In genomic region chr17:48463531-48463930, GRCh38 we compare ENCODE assay signal across 15 cellular contexts. TPM values are rescaled to one million over a fixed set of nuclear protein-coding genes. Genes with fewer than 3 reads are reported as not detected.
DNase-seq lines count a peak whose midpoint lies in the region; ATAC-seq and TF ChIP-seq lines count a peak whose summit lies in the region.
"Had no signal": no experiment of that assay in that cellular context is flagged by ENCODE, and none has a peak within 500 bp of the region (broad histone marks: within the 10 kb centered on the region; RNA-seq: fewer than 3 reads in every experiment).

No MANE protein-coding gene starts in this region.

- no peak for ATAC-seq in T-cell (replicated peaks in 1 of 4)
- no peak for ATAC-seq in HG02763 (IDR thresholded peaks at IDR 0.05; ENCODE audit: unreplicated experiment)
- ATAC-seq: K562 had no signal

- no peaks in the 10 kb centered on the region for H3K79me2 ChIP-seq in OCI-LY7 (ENCODE audit: insufficient read depth, low read depth, low read length)

- DNase-seq in DMS79 treated with DMSO at 0.1 percent for 48 hours (lab: John Stamatoyannopoulos, UW) (peak; percentile 69), DMS79 (lab: John Stamatoyannopoulos, UW) (no peak), GM04503 (ENCODE audit: low read depth) (peak; percentile 49), OCI-LY7 (ENCODE audit: low spot score) (no peak), fibroblast of villous mesenchyme (ENCODE audit: low read depth) (peak; percentile 8), middle frontal gyrus (ENCODE audit: extremely low spot score, low spot score) (no peak), T-cell (no peak)
- DNase-seq: CD4-positive, alpha-beta memory T cell; GOT3; H9 had no signal

- no peak overlapping the region for H3K4me3 Mint-ChIP-seq in T-cell
- H3K4me3 Mint-ChIP-seq: CD4-positive, alpha-beta memory T cell; H9 had no signal

- intact Hi-C loops in OCI-LY7 (cut with micrococcal nuclease; ENCODE audit: unreplicated experiment) = no loop called here

- CTCF ChIA-PET in OCI-LY7 (lab: Charles Lee; ENCODE audit: unreplicated experiment) (no interaction called here), T-cell (lab: Charles Lee) (interaction anchor here in 1 of 2 donors (1.6 kb wide), 1 partner anchor 128 kb away, joined by 3 read pairs; no protein-coding TSS in a partner anchor)

- no TSS peak for BruUV-seq in OCI-LY7 (replicated peaks; lab: Mats Ljungman, UMichigan)

- H2AFZ ChIP-seq in OCI-LY7 (ENCODE audit: low read length) = peak overlapping the region; percentile 83; the same call in 1 of the 2 replicates

- H3K9me3 Mint-ChIP-seq in T-cell = no peaks in the 10 kb centered on the region
- H3K9me3 Mint-ChIP-seq: CD4-positive, alpha-beta memory T cell; H9 had no signal

- H3K4me1 Mint-ChIP-seq in T-cell = peaks cover 2 to 8% (median 4%) of the 10 kb centered on the region in 3 donors

- H3K9me3 ChIP-seq in OCI-LY7 (ENCODE audit: low read length) = no peaks in the 10 kb centered on the region
- H3K9me3 ChIP-seq: BE2C had no signal

- H3K4me3 ChIP-seq in OCI-LY7 (ENCODE audit: low read depth, low read length, poor library complexity, severe bottlenecking) (no peak overlapping the region), fibroblast of villous mesenchyme (ENCODE audit: low read depth, low read length) (no peak overlapping the region)
- H3K4me3 ChIP-seq: K562 had no signal

- peaks cover 68% of the 10 kb centered on the region for H3K4me1 ChIP-seq in OCI-LY7 (ENCODE audit: insufficient read depth, low read length, poor library complexity, severe bottlenecking)
- H3K4me1 ChIP-seq: BE2C had no signal

- H4K20me1 ChIP-seq in OCI-LY7 (ENCODE audit: insufficient read depth, low read length) = no peaks in the 10 kb centered on the region

- peak overlapping the region; percentile 53 for H3K4me2 ChIP-seq in OCI-LY7 (ENCODE audit: low read length)

- peak overlapping the region; percentile 27 for H3K27ac ChIP-seq in OCI-LY7 (ENCODE audit: low read depth, low read length, poor library complexity, severe bottlenecking)
- H3K27ac ChIP-seq: 22Rv1, C4-2B had no signal

- POLR2A ChIA-PET in OCI-LY7 (lab: Charles Lee) = no interaction called here
- POLR2A ChIA-PET in T-cell (lab: Charles Lee) = no interaction called here

- no peaks in the 10 kb centered on the region for H3K9me2 ChIP-seq in OCI-LY7 (ENCODE audit: insufficient read depth, low read length)

- no peaks in the 10 kb centered on the region for H3K36me3 ChIP-seq in OCI-LY7 (ENCODE audit: insufficient read depth, low read length)
- H3K36me3 ChIP-seq: BE2C had no signal

- TF ChIP-seq CTCF in OCI-LY7 (conservative IDR thresholded peaks at IDR 0.05; ENCODE audit: low read length) (no peak), fibroblast of villous mesenchyme (IDR thresholded peaks at IDR 0.05; ENCODE audit: insufficient read depth, low read depth, low read length) (no peak)

- H3K27ac Mint-ChIP-seq in T-cell = no peak overlapping the region
- H3K27ac Mint-ChIP-seq: H9 had no signal

- H3K27me3 Mint-ChIP-seq in T-cell = peaks cover 0 to 2% of the 10 kb centered on the region in 2 donors

- H3K36me3 Mint-ChIP-seq in T-cell = no peaks in the 10 kb centered on the region
- H3K36me3 Mint-ChIP-seq: CD4-positive, alpha-beta memory T cell had no signal

RNA-seq across cellular contexts. Expression of gene SKAP1, which starts 33.5 kb away (rescaled TPM):
- 0.13 TPM in 1 of 2 replicates, not detected in the other for total RNA-seq in OCI-LY7 (2014; rRNA removed; shearing (Covaris generic))
- total RNA-seq in OCI-LY7 (2022) (0.79 and 1.2 TPM in 2 replicates), fibroblast of villous mesenchyme (not detected in 2 replicates), T-cell (100 to 1,000 TPM in 2 of 5 donors, 10 to 100 TPM in 3; 71.5 to 142 (median 80.4) TPM)
- total RNA-seq: H9 had no signal

Comparison
In these comparisons a context has a peak if more than half of its experiments do, and no peak if none do; other contexts are left out.
1. DNase-seq: peak in DMS79 treated with DMSO at 0.1 percent for 48 hours (single experiment), GM04503 (single experiment) and fibroblast of villous mesenchyme (single experiment); none in DMS79 (single experiment), OCI-LY7 (single experiment), middle frontal gyrus (single experiment) and T-cell (0 of 34).
2. RNA of gene SKAP1, which starts 33.5 kb away (total RNA-seq): 71.5 to 142 TPM in T-cell; 0.13 to 1.2 TPM in OCI-LY7 and not detected in fibroblast of villous mesenchyme; every median in the first group is over 10 times any median in the second.